Comparison of ENCODE assay signal across 14 cellular contexts in the genomic region with DNA sequence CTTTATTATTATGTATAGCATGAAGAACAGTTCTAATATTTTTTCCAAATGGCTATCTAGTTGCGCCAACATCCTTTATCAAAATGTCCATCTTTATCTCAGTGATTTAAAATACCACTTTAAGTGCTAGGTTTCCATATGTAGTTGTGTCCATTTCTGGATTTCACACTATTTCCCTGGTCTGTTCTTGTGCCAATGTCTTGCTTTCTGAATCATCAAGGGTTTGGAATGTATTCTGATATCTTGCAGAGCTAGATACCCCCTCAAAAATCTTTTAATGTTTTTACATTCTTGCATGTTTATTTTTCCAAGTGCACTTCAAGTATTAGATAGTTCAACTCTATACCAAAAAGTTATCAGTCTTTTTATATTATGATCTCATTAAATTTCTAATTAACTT. TPM values are rescaled to one million over a fixed set of nuclear protein-coding genes. Genes with fewer than 3 reads are reported as not detected.
DNase-seq lines count a peak whose midpoint lies in the region; ATAC-seq and TF ChIP-seq lines count a peak whose summit lies in the region.
"Had no signal": no experiment of that assay in that cellular context is flagged by ENCODE, and none has a peak within 500 bp of the region (broad histone marks: within the 10 kb centered on the region; RNA-seq: fewer than 3 reads in every experiment).

No MANE protein-coding gene starts in this region.

- H3K9me3 Mint-ChIP-seq in activated CD4-positive, alpha-beta T cell treated with anti-CD3 and anti-CD28 coated beads, Interleukin-2, amount 10 ng/mL, durations not matched to agents 24 days and 14 days: no peaks in the 10 kb centered on the region
- H3K9me3 Mint-ChIP-seq: CD14-positive monocyte; CD8-positive, alpha-beta T cell; GM23338 had no signal

- peaks cover 5% of the 10 kb centered on the region for H3K4me1 Mint-ChIP-seq in activated CD4-positive, alpha-beta T cell treated with anti-CD3 and anti-CD28 coated beads, Interleukin-2, amount 10 ng/mL, durations not matched to agents 24 days and 14 days
- H3K4me1 Mint-ChIP-seq: CD14-positive monocyte, GM23338 had no signal

- no peaks in the 10 kb centered on the region for H3K27me3 Mint-ChIP-seq in activated CD4-positive, alpha-beta T cell treated with anti-CD3 and anti-CD28 coated beads, Interleukin-2, amount 10 ng/mL, durations not matched to agents 24 days and 14 days

- CTCF ChIA-PET in HEK293T (lab: Yijun Ruan, JAX): no interaction called here

- ATAC-seq in SK-N-SH treated with all-trans-retinoic acid at 6 μM for 48 hours (peak; percentile 77), HG02798 (IDR thresholded peaks at IDR 0.05; ENCODE audit: poor library complexity, unreplicated experiment) (no peak), esophagus mucosa (no peak)
- ATAC-seq: CD8-positive, alpha-beta T cell; GM23338 had no signal

- POLR2A ChIA-PET in HEK293T (lab: Yijun Ruan, JAX): no interaction called here

- intact Hi-C loops in activated CD4-positive, alpha-beta T cell treated with anti-CD3 and anti-CD28 coated beads, Interleukin-2, amount 10 ng/mL, durations not matched to agents 24 days and 14 days (cut with micrococcal nuclease): no loop called here

- no peak overlapping the region for H3K4me3 Mint-ChIP-seq in activated CD4-positive, alpha-beta T cell treated with anti-CD3 and anti-CD28 coated beads, Interleukin-2, amount 10 ng/mL, durations not matched to agents 24 days and 14 days
- H3K4me3 Mint-ChIP-seq: CD14-positive monocyte; CD8-positive, alpha-beta T cell; GM23338 had no signal

- no peak overlapping the region for H3K4me3 ChIP-seq in choroid plexus epithelial cell (ENCODE audit: low read depth, low read length)
- H3K4me3 ChIP-seq: GM23338 had no signal

- DNase-seq in activated CD4-positive, alpha-beta T cell treated with anti-CD3 and anti-CD28 coated beads, Interleukin-2, amount 10 ng/mL, durations not matched to agents 24 days and 14 days: peak; percentile 13
- DNase-seq in activated CD4-positive, alpha-beta T cell treated with anti-CD3 and anti-CD28 coated beads for 1 hour: no peak
- DNase-seq in choroid plexus epithelial cell (ENCODE audit: low read depth) (peak; percentile 39), HEK293T (ENCODE audit: extremely low spot score) (no peak), ureter (ENCODE audit: low spot score) (no peak)
- DNase-seq: CD8-positive, alpha-beta T cell; COR-L47; DND-41; H7 had no signal

- peaks cover 15% of the 10 kb centered on the region for H3K36me3 Mint-ChIP-seq in activated CD4-positive, alpha-beta T cell treated with anti-CD3 and anti-CD28 coated beads, Interleukin-2, amount 10 ng/mL, durations not matched to agents 24 days and 14 days (ENCODE audit: low read depth)

- TF ChIP-seq CTCF in choroid plexus epithelial cell (conservative IDR thresholded peaks at IDR 0.05; ENCODE audit: low read depth, low read length): no peak

- no peak overlapping the region for H3K27ac Mint-ChIP-seq in activated CD4-positive, alpha-beta T cell treated with anti-CD3 and anti-CD28 coated beads, Interleukin-2, amount 10 ng/mL, durations not matched to agents 24 days and 14 days
- H3K27ac Mint-ChIP-seq: CD14-positive monocyte; CD8-positive, alpha-beta T cell; GM23338 had no signal

TF ChIP-seq in SK-N-SH treated with all-trans-retinoic acid at 6 μM for 48 hours, 23 proteins besides CTCF, POLR2A, EP300 and RAD21 (continues in another document):
- TF ChIP-seq, protein P1, sequence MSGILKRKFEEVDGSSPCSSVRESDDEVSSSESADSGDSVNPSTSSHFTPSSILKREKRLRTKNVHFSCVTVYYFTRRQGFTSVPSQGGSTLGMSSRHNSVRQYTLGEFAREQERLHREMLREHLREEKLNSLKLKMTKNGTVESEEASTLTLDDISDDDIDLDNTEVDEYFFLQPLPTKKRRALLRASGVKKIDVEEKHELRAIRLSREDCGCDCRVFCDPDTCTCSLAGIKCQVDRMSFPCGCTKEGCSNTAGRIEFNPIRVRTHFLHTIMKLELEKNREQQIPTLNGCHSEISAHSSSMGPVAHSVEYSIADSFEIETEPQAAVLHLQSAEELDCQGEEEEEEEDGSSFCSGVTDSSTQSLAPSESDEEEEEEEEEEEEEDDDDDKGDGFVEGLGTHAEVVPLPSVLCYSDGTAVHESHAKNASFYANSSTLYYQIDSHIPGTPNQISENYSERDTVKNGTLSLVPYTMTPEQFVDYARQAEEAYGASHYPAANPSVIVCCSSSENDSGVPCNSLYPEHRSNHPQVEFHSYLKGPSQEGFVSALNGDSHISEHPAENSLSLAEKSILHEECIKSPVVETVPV (CRISPR knock-in tag; IDR thresholded peaks at IDR 0.05): no peak
- TF ChIP-seq ZNF565 (CRISPR knock-in tag; conservative IDR thresholded peaks at IDR 0.05; ENCODE audit: low read depth): no peak
- no peak for TF ChIP-seq RARB (CRISPR knock-in tag; IDR thresholded peaks at IDR 0.05)
- peak; percentile 98 for TF ChIP-seq ISL1 (CRISPR knock-in tag; IDR thresholded peaks at IDR 0.05)
- no peak for TF ChIP-seq CSDC2 (CRISPR knock-in tag; IDR thresholded peaks at IDR 0.05)
- TF ChIP-seq TOX (CRISPR knock-in tag; IDR thresholded peaks at IDR 0.05; ENCODE audit: borderline replicate concordance): no peak
- TF ChIP-seq GLIS3 (CRISPR knock-in tag; IDR thresholded peaks at IDR 0.05): no peak
- TF ChIP-seq ZFP3 (CRISPR knock-in tag; IDR thresholded peaks at IDR 0.05): no peak
- TF ChIP-seq OSR1 (CRISPR knock-in tag; IDR thresholded peaks at IDR 0.05): no peak
- TF ChIP-seq BACH2 (CRISPR knock-in tag; IDR thresholded peaks at IDR 0.05; ENCODE audit: borderline replicate concordance): no peak
- no peak for TF ChIP-seq PPARA (CRISPR knock-in tag; IDR thresholded peaks at IDR 0.05; ENCODE audit: borderline replicate concordance)
- no peak for TF ChIP-seq ZNF70 (CRISPR knock-in tag; IDR thresholded peaks at IDR 0.05)
- no peak for TF ChIP-seq ARNTL (CRISPR knock-in tag; IDR thresholded peaks at IDR 0.05; ENCODE audit: borderline replicate concordance, low read depth)
- TF ChIP-seq ESRRG (CRISPR knock-in tag; IDR thresholded peaks at IDR 0.05): no peak

TF ChIP-seq in HEK293T, 16 proteins besides CTCF, POLR2A, EP300 and RAD21:
- TF ChIP-seq LEF1 (IDR thresholded peaks at IDR 0.05; ENCODE audit: borderline replicate concordance) (no peak), ARNT (IDR thresholded peaks at IDR 0.05) (no peak), L3MBTL2 (conservative IDR thresholded peaks at IDR 0.05) (no peak), CTBP1 (IDR thresholded peaks at IDR 0.05; ENCODE audit: borderline replicate concordance) (no peak), FOXK2 (IDR thresholded peaks at IDR 0.05) (no peak), BHLHE40 (IDR thresholded peaks at IDR 0.05; ENCODE audit: borderline replicate concordance) (no peak), ZNF384 (IDR thresholded peaks at IDR 0.05) (no peak), NFRKB (IDR thresholded peaks at IDR 0.05) (no peak), HDGF (IDR thresholded peaks at IDR 0.05; ENCODE audit: borderline replicate concordance) (no peak), ELF4 (IDR thresholded peaks at IDR 0.05) (no peak), SP1 (IDR thresholded peaks at IDR 0.05) (no peak), TARDBP (IDR thresholded peaks at IDR 0.05) (no peak), SUZ12 (IDR thresholded peaks at IDR 0.05) (no peak), FOXA1 (IDR thresholded peaks at IDR 0.05) (no peak), FOXM1 (IDR thresholded peaks at IDR 0.05; ENCODE audit: borderline replicate concordance) (no peak)
- TF ChIP-seq, protein P2, sequence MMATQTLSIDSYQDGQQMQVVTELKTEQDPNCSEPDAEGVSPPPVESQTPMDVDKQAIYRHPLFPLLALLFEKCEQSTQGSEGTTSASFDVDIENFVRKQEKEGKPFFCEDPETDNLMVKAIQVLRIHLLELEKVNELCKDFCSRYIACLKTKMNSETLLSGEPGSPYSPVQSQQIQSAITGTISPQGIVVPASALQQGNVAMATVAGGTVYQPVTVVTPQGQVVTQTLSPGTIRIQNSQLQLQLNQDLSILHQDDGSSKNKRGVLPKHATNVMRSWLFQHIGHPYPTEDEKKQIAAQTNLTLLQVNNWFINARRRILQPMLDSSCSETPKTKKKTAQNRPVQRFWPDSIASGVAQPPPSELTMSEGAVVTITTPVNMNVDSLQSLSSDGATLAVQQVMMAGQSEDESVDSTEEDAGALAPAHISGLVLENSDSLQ (IDR thresholded peaks at IDR 0.05): no peak
TF ChIP-seq in HEK293T: peak in this region for 0.

RNA-seq across cellular contexts. Expression of a gene that starts 14.3 kb away (rescaled TPM):
- total RNA-seq in activated CD4-positive, alpha-beta T cell treated with anti-CD3 and anti-CD28 coated beads, Interleukin-2, amount 10 ng/mL, durations not matched to agents 24 days and 14 days: 11.5 and 13.1 TPM in 2 replicates
- total RNA-seq in esophagus mucosa: 8.2 TPM
- total RNA-seq in ureter: 22.0 TPM

RNA-seq across cellular contexts. Expression of a gene that starts 14.8 kb away (rescaled TPM):
- total RNA-seq in activated CD4-positive, alpha-beta T cell treated with anti-CD3 and anti-CD28 coated beads, Interleukin-2, amount 10 ng/mL, durations not matched to agents 24 days and 14 days: 79.9 and 84.5 TPM in 2 replicates
- total RNA-seq in esophagus mucosa (27.4 TPM), ureter (35.3 TPM)

Comparison
In these comparisons a context has a peak if more than half of its experiments do, and no peak if none do; other contexts are left out.
1. DNase-seq: peak in activated CD4-positive, alpha-beta T cell treated with anti-CD3 and anti-CD28 coated beads, Interleukin-2, amount 10 ng/mL, durations not matched to agents 24 days and 14 days (single experiment) and choroid plexus epithelial cell (single experiment); none in activated CD4-positive, alpha-beta T cell treated with anti-CD3 and anti-CD28 coated beads for 1 hour (single experiment), HEK293T (single experiment) and ureter (single experiment).